Comparison of ENCODE assay signal across 1 cellular context in the genomic region with DNA sequence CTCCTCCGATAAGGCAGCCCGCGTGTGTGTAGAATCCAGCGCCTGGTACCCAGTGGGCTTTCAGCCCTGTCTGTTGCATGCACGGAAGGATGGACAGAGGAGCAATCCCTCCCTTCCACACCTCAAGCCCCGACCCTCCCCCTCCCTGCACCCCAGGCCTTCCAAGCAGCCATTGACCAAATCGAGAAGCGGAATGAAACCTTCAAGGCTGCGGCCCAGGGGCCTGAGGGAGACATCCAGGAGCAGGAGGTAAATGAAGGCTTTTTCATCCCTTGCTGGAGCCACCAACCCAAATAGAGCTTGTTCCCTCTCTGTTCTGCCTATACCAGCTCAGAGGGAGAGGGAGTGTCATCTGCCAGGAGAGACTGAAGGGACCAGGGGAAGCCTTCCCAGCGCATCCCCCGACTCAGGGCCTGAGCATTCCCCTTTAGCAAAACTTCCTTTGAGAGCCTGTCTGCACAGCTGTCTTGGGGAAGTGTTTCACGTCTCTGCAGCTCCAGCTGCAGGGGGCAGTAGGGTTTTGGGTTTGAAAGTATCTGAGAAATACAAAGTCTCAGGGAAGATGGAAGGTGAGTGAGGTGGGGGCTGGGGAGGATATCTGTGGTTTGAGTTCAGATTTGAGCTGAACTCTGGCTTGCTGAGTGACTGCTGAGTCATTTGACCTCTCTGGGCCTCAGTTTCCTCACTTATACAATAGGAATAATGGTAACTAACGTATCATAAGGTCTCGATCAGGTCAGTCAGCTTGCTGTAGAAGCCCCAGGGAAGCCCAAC.
TF ChIP-seq lines count a peak whose summit lies in the region.

No MANE protein-coding gene starts in this region.

TF ChIP-seq in K562, 482 proteins besides CTCF, POLR2A, EP300 and RAD21 (continued from another document and continues in another):
- TF ChIP-seq, protein P1, sequence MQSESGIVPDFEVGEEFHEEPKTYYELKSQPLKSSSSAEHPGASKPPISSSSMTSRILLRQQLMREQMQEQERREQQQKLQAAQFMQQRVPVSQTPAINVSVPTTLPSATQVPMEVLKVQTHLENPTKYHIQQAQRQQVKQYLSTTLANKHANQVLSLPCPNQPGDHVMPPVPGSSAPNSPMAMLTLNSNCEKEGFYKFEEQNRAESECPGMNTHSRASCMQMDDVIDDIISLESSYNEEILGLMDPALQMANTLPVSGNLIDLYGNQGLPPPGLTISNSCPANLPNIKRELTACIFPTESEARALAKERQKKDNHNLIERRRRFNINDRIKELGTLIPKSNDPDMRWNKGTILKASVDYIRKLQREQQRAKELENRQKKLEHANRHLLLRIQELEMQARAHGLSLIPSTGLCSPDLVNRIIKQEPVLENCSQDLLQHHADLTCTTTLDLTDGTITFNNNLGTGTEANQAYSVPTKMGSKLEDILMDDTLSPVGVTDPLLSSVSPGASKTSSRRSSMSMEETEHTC (IDR thresholded peaks at IDR 0.05): no peak
- TF ChIP-seq CHD2 (IDR thresholded peaks at IDR 0.05; ENCODE audit: low read depth, low read length): peak; percentile 44; the same call in 1 of the 2 replicates
- TF ChIP-seq, protein P2, sequence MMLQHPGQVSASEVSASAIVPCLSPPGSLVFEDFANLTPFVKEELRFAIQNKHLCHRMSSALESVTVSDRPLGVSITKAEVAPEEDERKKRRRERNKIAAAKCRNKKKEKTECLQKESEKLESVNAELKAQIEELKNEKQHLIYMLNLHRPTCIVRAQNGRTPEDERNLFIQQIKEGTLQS (IDR thresholded peaks at IDR 0.05): peak; percentile 43; the same call in 1 of the 2 replicates
- TF ChIP-seq, protein P2 (CRISPR knock-in tag; conservative IDR thresholded peaks at IDR 0.05): no peak
- no peak for TF ChIP-seq RBBP5 (IDR thresholded peaks at IDR 0.05; ENCODE audit: borderline replicate concordance, insufficient read depth, low read length, poor library complexity, severe bottlenecking)
- no peak for TF ChIP-seq MCM3 (IDR thresholded peaks at IDR 0.05)
- peak; percentile 35 for TF ChIP-seq POU5F1 (IDR thresholded peaks at IDR 0.05; ENCODE audit: borderline replicate concordance, low read depth, low read length, partially characterized antibody)
- TF ChIP-seq, protein P3, sequence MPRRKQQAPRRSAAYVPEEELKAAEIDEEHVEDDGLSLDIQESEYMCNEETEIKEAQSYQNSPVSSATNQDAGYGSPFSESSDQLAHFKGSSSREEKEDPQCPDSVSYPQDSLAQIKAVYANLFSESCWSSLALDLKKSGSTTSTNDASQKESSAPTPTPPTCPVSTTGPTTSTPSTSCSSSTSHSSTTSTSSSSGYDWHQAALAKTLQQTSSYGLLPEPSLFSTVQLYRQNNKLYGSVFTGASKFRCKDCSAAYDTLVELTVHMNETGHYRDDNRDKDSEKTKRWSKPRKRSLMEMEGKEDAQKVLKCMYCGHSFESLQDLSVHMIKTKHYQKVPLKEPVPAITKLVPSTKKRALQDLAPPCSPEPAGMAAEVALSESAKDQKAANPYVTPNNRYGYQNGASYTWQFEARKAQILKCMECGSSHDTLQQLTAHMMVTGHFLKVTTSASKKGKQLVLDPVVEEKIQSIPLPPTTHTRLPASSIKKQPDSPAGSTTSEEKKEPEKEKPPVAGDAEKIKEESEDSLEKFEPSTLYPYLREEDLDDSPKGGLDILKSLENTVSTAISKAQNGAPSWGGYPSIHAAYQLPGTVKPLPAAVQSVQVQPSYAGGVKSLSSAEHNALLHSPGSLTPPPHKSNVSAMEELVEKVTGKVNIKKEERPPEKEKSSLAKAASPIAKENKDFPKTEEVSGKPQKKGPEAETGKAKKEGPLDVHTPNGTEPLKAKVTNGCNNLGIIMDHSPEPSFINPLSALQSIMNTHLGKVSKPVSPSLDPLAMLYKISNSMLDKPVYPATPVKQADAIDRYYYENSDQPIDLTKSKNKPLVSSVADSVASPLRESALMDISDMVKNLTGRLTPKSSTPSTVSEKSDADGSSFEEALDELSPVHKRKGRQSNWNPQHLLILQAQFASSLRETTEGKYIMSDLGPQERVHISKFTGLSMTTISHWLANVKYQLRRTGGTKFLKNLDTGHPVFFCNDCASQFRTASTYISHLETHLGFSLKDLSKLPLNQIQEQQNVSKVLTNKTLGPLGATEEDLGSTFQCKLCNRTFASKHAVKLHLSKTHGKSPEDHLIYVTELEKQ (CRISPR knock-in tag; IDR thresholded peaks at IDR 0.05): no peak
- TF ChIP-seq ZKSCAN1 (IDR thresholded peaks at IDR 0.05; ENCODE audit: low read depth, low read length): no peak
- TF ChIP-seq, protein P4, sequence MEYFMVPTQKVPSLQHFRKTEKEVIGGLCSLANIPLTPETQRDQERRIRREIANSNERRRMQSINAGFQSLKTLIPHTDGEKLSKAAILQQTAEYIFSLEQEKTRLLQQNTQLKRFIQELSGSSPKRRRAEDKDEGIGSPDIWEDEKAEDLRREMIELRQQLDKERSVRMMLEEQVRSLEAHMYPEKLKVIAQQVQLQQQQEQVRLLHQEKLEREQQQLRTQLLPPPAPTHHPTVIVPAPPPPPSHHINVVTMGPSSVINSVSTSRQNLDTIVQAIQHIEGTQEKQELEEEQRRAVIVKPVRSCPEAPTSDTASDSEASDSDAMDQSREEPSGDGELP (CRISPR knock-in tag; IDR thresholded peaks at IDR 0.05; ENCODE audit: borderline replicate concordance): peak; percentile 88
- TF ChIP-seq HMG20A (CRISPR knock-in tag; conservative IDR thresholded peaks at IDR 0.05): no peak
- TF ChIP-seq ASH1L (IDR thresholded peaks at IDR 0.05; ENCODE audit: borderline replicate concordance, low read depth, partially characterized antibody): no peak
- TF ChIP-seq, protein P5, sequence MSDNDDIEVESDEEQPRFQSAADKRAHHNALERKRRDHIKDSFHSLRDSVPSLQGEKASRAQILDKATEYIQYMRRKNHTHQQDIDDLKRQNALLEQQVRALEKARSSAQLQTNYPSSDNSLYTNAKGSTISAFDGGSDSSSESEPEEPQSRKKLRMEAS (CRISPR knock-in tag; IDR thresholded peaks at IDR 0.05): no peak
- peak; percentile 67; the same call in 1 of the 2 replicates for TF ChIP-seq SPI1 (IDR thresholded peaks at IDR 0.05; ENCODE audit: borderline replicate concordance, low read depth, low read length)
- TF ChIP-seq, protein P6, sequence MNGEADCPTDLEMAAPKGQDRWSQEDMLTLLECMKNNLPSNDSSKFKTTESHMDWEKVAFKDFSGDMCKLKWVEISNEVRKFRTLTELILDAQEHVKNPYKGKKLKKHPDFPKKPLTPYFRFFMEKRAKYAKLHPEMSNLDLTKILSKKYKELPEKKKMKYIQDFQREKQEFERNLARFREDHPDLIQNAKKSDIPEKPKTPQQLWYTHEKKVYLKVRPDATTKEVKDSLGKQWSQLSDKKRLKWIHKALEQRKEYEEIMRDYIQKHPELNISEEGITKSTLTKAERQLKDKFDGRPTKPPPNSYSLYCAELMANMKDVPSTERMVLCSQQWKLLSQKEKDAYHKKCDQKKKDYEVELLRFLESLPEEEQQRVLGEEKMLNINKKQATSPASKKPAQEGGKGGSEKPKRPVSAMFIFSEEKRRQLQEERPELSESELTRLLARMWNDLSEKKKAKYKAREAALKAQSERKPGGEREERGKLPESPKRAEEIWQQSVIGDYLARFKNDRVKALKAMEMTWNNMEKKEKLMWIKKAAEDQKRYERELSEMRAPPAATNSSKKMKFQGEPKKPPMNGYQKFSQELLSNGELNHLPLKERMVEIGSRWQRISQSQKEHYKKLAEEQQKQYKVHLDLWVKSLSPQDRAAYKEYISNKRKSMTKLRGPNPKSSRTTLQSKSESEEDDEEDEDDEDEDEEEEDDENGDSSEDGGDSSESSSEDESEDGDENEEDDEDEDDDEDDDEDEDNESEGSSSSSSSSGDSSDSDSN (IDR thresholded peaks at IDR 0.05; ENCODE audit: borderline replicate concordance in 1 of 2, low read depth in 2 of 2, low read length in 2 of 2): 0 out of 4 replicates have a peak, but pooled peaks of 1 of the 2 experiments have one; percentile 27
- TF ChIP-seq HDAC2 (IDR thresholded peaks at IDR 0.05): peak; percentile 93
- TF ChIP-seq DPF2 (IDR thresholded peaks at IDR 0.05): peak; percentile 67
- TF ChIP-seq, protein P7, sequence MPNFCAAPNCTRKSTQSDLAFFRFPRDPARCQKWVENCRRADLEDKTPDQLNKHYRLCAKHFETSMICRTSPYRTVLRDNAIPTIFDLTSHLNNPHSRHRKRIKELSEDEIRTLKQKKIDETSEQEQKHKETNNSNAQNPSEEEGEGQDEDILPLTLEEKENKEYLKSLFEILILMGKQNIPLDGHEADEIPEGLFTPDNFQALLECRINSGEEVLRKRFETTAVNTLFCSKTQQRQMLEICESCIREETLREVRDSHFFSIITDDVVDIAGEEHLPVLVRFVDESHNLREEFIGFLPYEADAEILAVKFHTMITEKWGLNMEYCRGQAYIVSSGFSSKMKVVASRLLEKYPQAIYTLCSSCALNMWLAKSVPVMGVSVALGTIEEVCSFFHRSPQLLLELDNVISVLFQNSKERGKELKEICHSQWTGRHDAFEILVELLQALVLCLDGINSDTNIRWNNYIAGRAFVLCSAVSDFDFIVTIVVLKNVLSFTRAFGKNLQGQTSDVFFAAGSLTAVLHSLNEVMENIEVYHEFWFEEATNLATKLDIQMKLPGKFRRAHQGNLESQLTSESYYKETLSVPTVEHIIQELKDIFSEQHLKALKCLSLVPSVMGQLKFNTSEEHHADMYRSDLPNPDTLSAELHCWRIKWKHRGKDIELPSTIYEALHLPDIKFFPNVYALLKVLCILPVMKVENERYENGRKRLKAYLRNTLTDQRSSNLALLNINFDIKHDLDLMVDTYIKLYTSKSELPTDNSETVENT (CRISPR knock-in tag; IDR thresholded peaks at IDR 0.05): no peak
- TF ChIP-seq, protein P8, sequence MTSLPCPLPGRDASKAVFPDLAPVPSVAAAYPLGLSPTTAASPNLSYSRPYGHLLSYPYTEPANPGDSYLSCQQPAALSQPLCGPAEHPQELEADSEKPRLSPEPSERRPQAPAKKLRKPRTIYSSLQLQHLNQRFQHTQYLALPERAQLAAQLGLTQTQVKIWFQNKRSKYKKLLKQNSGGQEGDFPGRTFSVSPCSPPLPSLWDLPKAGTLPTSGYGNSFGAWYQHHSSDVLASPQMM (CRISPR knock-in tag; IDR thresholded peaks at IDR 0.05): no peak
- TF ChIP-seq DIDO1 (tag; IDR thresholded peaks at IDR 0.05; ENCODE audit: low read depth): no peak
- TF ChIP-seq, protein P9, sequence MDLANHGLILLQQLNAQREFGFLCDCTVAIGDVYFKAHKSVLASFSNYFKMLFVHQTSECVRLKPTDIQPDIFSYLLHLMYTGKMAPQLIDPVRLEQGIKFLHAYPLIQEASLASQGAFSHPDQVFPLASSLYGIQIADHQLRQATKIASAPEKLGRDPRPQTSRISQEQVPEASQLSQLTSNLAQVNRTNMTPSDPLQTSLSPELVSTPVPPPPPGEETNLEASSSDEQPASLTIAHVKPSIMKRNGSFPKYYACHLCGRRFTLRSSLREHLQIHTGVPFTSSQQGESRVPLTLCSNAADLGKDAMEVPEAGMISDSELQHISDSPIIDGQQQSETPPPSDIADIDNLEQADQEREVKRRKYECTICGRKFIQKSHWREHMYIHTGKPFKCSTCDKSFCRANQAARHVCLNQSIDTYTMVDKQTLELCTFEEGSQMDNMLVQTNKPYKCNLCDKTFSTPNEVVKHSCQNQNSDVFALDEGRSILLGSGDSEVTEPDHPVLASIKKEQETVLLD (IDR thresholded peaks at IDR 0.05): peak; percentile 20; the same call in 1 of the 2 replicates
- TF ChIP-seq L3MBTL2 (IDR thresholded peaks at IDR 0.05): 0 out of 2 replicates have a peak, but pooled peaks have one; percentile 19
- TF ChIP-seq, protein P10, sequence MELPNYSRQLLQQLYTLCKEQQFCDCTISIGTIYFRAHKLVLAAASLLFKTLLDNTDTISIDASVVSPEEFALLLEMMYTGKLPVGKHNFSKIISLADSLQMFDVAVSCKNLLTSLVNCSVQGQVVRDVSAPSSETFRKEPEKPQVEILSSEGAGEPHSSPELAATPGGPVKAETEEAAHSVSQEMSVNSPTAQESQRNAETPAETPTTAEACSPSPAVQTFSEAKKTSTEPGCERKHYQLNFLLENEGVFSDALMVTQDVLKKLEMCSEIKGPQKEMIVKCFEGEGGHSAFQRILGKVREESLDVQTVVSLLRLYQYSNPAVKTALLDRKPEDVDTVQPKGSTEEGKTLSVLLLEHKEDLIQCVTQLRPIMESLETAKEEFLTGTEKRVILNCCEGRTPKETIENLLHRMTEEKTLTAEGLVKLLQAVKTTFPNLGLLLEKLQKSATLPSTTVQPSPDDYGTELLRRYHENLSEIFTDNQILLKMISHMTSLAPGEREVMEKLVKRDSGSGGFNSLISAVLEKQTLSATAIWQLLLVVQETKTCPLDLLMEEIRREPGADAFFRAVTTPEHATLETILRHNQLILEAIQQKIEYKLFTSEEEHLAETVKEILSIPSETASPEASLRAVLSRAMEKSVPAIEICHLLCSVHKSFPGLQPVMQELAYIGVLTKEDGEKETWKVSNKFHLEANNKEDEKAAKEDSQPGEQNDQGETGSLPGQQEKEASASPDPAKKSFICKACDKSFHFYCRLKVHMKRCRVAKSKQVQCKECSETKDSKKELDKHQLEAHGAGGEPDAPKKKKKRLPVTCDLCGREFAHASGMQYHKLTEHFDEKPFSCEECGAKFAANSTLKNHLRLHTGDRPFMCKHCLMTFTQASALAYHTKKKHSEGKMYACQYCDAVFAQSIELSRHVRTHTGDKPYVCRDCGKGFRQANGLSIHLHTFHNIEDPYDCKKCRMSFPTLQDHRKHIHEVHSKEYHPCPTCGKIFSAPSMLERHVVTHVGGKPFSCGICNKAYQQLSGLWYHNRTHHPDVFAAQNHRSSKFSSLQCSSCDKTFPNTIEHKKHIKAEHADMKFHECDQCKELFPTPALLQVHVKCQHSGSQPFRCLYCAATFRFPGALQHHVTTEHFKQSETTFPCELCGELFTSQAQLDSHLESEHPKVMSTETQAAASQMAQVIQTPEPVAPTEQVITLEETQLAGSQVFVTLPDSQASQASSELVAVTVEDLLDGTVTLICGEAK (IDR thresholded peaks at IDR 0.05): no peak
- TF ChIP-seq, protein P10 (CRISPR knock-in tag; IDR thresholded peaks at IDR 0.05): no peak
- 0 out of 2 replicates have a peak, but pooled peaks have one; percentile 36 for TF ChIP-seq MAFG (tag; conservative IDR thresholded peaks at IDR 0.05)
